Comparison of ENCODE assay signal across 15 cellular contexts in the genomic region with DNA sequence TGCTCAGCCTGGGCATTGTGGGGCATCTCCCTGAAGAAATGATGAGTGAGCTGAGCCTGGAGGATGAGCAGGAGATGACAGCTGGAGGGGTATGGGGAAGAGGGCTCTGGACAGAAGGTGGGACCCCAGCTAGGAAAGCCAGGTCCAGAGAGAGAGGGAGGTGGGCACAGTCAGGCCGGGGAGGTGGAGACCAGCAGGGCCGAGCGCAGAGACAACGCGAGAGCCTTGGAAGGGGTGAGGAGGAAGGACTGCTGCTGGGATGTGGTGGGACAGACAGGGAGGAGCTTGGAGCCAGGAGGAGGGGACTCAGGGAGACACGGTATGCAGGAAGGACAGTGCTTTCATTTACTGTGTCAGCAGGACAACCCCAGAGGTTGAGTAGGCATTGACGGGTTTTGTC. TPM values are rescaled to one million over a fixed set of nuclear protein-coding genes. Genes with fewer than 3 reads are reported as not detected.
DNase-seq lines count a peak whose midpoint lies in the region; TF ChIP-seq lines count a peak whose summit lies in the region.
"Had no signal": no experiment of that assay in that cellular context is flagged by ENCODE, and none has a peak within 500 bp of the region (broad histone marks: within the 10 kb centered on the region; RNA-seq: fewer than 3 reads in every experiment).

No MANE protein-coding gene starts in this region.

- H3K4me3 Mint-ChIP-seq in osteocyte (ENCODE audit: unreplicated experiment), result no peak overlapping the region
- H3K4me3 Mint-ChIP-seq: CD4-positive, alpha-beta memory T cell had no signal

- no CpG with 5 or more reads among the region's 7 CpGs for WGBS in mesendoderm (ENCODE audit: extremely low coverage, insufficient coverage, low lambda C conversion rate)

- H3K4me1 Mint-ChIP-seq in osteocyte (ENCODE audit: unreplicated experiment), result peaks cover 6% of the 10 kb centered on the region

- intact Hi-C loops in breast epithelium (cut with DNase I; ENCODE audit: low total_unique reads), result no loop called here

- H3K23ac ChIP-seq in mesendoderm (ENCODE audit: low read length), result no peak overlapping the region

- DNase-seq in mesendoderm (peak; percentile 13), osteocyte (ENCODE audit: extremely low spot score, unreplicated experiment) (peak; percentile 73), OCI-M1 (lab: John Stamatoyannopoulos, UW) (no peak), breast epithelium (ENCODE audit: low spot score in 2 of 2) (no peak), foreskin fibroblast (no peak)
- DNase-seq: C1 segment of cervical spinal cord; Calu3; CD4-positive, alpha-beta memory T cell; COR-L47; DMS53; DMS79 treated with DMSO at 0.1 percent for 48 hours; GDM1; GOT3 had no signal

- TF ChIP-seq CTCF in VCaP (conservative IDR thresholded peaks at IDR 0.05) (no peak), osteocyte (IDR thresholded peaks at IDR 0.05) (no peak), breast epithelium (IDR thresholded peaks at IDR 0.05) (no peak), foreskin fibroblast (IDR thresholded peaks at IDR 0.05; ENCODE audit: low read depth, low read length) (no peak)

- H2BK120ac ChIP-seq in mesendoderm (ENCODE audit: low read depth, low read length), result no peak overlapping the region

- H3K9me3 Mint-ChIP-seq in osteocyte (ENCODE audit: unreplicated experiment), result no peaks in the 10 kb centered on the region
- H3K9me3 Mint-ChIP-seq: CD4-positive, alpha-beta memory T cell had no signal

- H3K27ac Mint-ChIP-seq in osteocyte (ENCODE audit: unreplicated experiment), result no peak overlapping the region
- H3K27ac Mint-ChIP-seq: CD4-positive, alpha-beta memory T cell had no signal

- no peak for TF ChIP-seq POLR2A in breast epithelium (IDR thresholded peaks at IDR 0.05)

- H3K36me3 ChIP-seq in mesendoderm (ENCODE audit: control insufficient read depth, insufficient read depth, low read length), result no peaks in the 10 kb centered on the region
- no peaks in the 10 kb centered on the region for H3K36me3 ChIP-seq in breast epithelium

- no peaks in the 10 kb centered on the region for H3K79me2 ChIP-seq in mesendoderm (ENCODE audit: control insufficient read depth, insufficient read depth, low read length)

- H4K8ac ChIP-seq in mesendoderm (ENCODE audit: low read depth, low read length), result no peak overlapping the region

- no peak overlapping the region for H3K9ac ChIP-seq in mesendoderm (ENCODE audit: low read length)

- no peak overlapping the region for H3K56ac ChIP-seq in mesendoderm (ENCODE audit: low read length)

- H4K5ac ChIP-seq in mesendoderm (ENCODE audit: low read length), result no peak overlapping the region

- no peaks in the 10 kb centered on the region for H3K36me3 Mint-ChIP-seq in osteocyte (ENCODE audit: unreplicated experiment)
- H3K36me3 Mint-ChIP-seq: CD4-positive, alpha-beta memory T cell had no signal

- no peaks in the 10 kb centered on the region for H3K4me1 ChIP-seq in mesendoderm (ENCODE audit: control insufficient read depth, low read depth, low read length)
- H3K4me1 ChIP-seq in breast epithelium, result no peaks in the 10 kb centered on the region

- no peak overlapping the region for H3K4me2 ChIP-seq in mesendoderm (ENCODE audit: low read length)

- H2BK15ac ChIP-seq in mesendoderm (replicated peaks; ENCODE audit: low read depth), result no peak overlapping the region

- no peak overlapping the region for H3K4me3 ChIP-seq in mesendoderm (ENCODE audit: low read length)
- H3K4me3 ChIP-seq in breast epithelium, result no peak overlapping the region
- H3K4me3 ChIP-seq in foreskin fibroblast (ENCODE audit: low read depth in 1 of 2, low read length in 2 of 2), result no peak overlapping the region

- H3K79me1 ChIP-seq in mesendoderm (ENCODE audit: low read length), result no peaks in the 10 kb centered on the region

- H3K27me3 ChIP-seq in mesendoderm (ENCODE audit: insufficient read depth, low read length, poor library complexity) (no peaks in the 10 kb centered on the region), breast epithelium (peaks cover 0 to 4% of the 10 kb centered on the region in 2 donors)

- H3K27me3 Mint-ChIP-seq in osteocyte (ENCODE audit: unreplicated experiment), result peaks cover 65% of the 10 kb centered on the region

- no peak overlapping the region for H3K4ac ChIP-seq in mesendoderm (ENCODE audit: low read depth, low read length)

- H3K27ac ChIP-seq in VCaP (peak overlapping the region; percentile 89; the same call in 1 of the 2 replicates), mesendoderm (ENCODE audit: low read depth, low read length) (no peak overlapping the region), breast epithelium (no peak overlapping the region)

- no peaks in the 10 kb centered on the region for H3K9me3 ChIP-seq in breast epithelium

- no peak overlapping the region for H2AK5ac ChIP-seq in mesendoderm (ENCODE audit: low read length)

- no peak overlapping the region for H3K18ac ChIP-seq in mesendoderm (ENCODE audit: low read length)

- no peak overlapping the region for H2BK5ac ChIP-seq in mesendoderm (ENCODE audit: low read length)

RNA-seq across cellular contexts. Expression of gene TRPM8, which starts 8.2 kb away (rescaled TPM):
- 0.11 TPM for polyA plus RNA-seq in mesendoderm (2013, experiment 1 of 2)
- polyA plus RNA-seq in mesendoderm (2013, experiment 2 of 2), result 0.06 TPM
- total RNA-seq in osteocyte (not detected in 2 replicates), breast epithelium (not detected)
- total RNA-seq: CD4-positive, alpha-beta memory T cell had no signal
- polyA plus RNA-seq: BJ; CD4-positive, alpha-beta memory T cell had no signal

Comparison
In these comparisons a context has a peak if more than half of its experiments do, and no peak if none do; other contexts are left out.
1. DNase-seq: peak in mesendoderm (single experiment) and osteocyte (single experiment); none in OCI-M1 (single experiment), breast epithelium (0 of 2) and foreskin fibroblast (0 of 2).